In the genomic region with DNA sequence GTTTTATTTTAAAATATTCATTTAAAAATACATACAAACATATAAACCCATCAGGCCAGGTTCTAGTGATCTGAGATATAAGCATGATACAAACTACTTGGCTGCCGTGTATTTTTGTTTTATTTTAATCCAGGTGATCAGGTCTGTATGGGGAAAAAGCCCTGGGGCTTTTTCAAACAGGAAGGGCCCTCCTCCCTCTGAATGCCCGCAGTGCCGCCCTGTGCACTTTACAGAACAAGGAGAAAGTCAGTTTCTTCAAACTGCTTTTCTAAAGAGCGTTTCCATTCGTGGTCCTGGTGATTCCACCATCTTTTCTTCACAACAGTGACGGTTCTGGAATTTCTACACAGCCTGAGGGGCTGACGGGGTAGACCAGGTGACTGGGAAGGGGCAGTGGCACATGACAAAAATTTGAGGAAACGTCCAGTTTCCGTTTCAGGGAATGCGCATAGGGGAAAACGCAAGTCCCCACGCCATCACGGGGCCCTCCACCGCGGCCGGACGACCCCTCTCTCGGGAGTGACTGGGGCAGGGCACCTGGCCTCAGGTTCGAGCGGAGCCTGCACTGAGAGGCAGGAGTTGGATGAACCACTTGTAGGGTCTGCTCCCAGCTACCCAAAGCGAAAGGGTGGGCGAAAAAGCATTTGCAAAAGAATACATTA, we compare ENCODE assay signal across 1 cellular context.
TF ChIP-seq lines count a peak whose summit lies in the region.

No MANE protein-coding gene starts in this region.

TF ChIP-seq in GM12878, 131 proteins besides CTCF, POLR2A, EP300 and RAD21 (continued from another document):
- TF ChIP-seq, protein P1, sequence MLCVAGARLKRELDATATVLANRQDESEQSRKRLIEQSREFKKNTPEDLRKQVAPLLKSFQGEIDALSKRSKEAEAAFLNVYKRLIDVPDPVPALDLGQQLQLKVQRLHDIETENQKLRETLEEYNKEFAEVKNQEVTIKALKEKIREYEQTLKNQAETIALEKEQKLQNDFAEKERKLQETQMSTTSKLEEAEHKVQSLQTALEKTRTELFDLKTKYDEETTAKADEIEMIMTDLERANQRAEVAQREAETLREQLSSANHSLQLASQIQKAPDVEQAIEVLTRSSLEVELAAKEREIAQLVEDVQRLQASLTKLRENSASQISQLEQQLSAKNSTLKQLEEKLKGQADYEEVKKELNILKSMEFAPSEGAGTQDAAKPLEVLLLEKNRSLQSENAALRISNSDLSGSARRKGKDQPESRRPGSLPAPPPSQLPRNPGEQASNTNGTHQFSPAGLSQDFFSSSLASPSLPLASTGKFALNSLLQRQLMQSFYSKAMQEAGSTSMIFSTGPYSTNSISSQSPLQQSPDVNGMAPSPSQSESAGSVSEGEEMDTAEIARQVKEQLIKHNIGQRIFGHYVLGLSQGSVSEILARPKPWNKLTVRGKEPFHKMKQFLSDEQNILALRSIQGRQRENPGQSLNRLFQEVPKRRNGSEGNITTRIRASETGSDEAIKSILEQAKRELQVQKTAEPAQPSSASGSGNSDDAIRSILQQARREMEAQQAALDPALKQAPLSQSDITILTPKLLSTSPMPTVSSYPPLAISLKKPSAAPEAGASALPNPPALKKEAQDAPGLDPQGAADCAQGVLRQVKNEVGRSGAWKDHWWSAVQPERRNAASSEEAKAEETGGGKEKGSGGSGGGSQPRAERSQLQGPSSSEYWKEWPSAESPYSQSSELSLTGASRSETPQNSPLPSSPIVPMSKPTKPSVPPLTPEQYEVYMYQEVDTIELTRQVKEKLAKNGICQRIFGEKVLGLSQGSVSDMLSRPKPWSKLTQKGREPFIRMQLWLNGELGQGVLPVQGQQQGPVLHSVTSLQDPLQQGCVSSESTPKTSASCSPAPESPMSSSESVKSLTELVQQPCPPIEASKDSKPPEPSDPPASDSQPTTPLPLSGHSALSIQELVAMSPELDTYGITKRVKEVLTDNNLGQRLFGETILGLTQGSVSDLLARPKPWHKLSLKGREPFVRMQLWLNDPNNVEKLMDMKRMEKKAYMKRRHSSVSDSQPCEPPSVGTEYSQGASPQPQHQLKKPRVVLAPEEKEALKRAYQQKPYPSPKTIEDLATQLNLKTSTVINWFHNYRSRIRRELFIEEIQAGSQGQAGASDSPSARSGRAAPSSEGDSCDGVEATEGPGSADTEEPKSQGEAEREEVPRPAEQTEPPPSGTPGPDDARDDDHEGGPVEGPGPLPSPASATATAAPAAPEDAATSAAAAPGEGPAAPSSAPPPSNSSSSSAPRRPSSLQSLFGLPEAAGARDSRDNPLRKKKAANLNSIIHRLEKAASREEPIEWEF (IDR thresholded peaks at IDR 0.05; ENCODE audit: insufficient replicate concordance, low read depth, low read length): no peak
